In the genomic region with DNA sequence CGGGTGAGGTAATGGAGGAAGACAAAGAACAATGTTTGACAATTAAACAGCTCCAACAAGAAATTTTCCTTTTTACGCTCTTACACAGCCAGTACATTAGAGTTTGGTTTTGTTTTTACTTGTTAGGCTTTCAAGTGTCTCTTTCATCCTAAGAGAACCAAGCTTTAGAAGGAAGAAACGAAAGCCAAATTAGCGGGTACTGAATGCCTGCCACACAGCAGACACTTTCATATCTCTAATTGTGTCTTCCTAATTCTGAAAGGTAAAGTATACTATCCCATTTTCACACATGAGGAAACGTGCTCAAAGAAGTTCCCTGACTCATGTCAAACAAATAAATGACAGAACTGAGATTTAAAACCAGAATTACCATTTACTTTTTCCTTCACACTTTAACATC, we compare ENCODE assay signal across 1 cellular context.
TF ChIP-seq lines count a peak whose summit lies in the region.

No MANE protein-coding gene starts in this region.

TF ChIP-seq in GM12878, 131 proteins besides CTCF, POLR2A, EP300 and RAD21 (continued from another document and continues in another):
- TF ChIP-seq, protein P1, sequence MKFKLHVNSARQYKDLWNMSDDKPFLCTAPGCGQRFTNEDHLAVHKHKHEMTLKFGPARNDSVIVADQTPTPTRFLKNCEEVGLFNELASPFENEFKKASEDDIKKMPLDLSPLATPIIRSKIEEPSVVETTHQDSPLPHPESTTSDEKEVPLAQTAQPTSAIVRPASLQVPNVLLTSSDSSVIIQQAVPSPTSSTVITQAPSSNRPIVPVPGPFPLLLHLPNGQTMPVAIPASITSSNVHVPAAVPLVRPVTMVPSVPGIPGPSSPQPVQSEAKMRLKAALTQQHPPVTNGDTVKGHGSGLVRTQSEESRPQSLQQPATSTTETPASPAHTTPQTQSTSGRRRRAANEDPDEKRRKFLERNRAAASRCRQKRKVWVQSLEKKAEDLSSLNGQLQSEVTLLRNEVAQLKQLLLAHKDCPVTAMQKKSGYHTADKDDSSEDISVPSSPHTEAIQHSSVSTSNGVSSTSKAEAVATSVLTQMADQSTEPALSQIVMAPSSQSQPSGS (IDR thresholded peaks at IDR 0.05; ENCODE audit: low read length): no peak
- TF ChIP-seq, protein P2, sequence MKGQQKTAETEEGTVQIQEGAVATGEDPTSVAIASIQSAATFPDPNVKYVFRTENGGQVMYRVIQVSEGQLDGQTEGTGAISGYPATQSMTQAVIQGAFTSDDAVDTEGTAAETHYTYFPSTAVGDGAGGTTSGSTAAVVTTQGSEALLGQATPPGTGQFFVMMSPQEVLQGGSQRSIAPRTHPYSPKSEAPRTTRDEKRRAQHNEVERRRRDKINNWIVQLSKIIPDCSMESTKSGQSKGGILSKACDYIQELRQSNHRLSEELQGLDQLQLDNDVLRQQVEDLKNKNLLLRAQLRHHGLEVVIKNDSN (IDR thresholded peaks at IDR 0.05; ENCODE audit: borderline replicate concordance, extremely low read length, insufficient read depth, low read depth, low read length): no peak
- TF ChIP-seq FOXM1 (IDR thresholded peaks at IDR 0.05; ENCODE audit: low read depth, low read length) (0 out of 2 replicates have a peak, but pooled peaks have one; percentile 29), ETV6 (conservative IDR thresholded peaks at IDR 0.05 in 1 of 2, IDR thresholded peaks at IDR 0.05 in 1 of 2; ENCODE audit: borderline replicate concordance in 1 of 2, low read depth in 1 of 2) (peak in 1 of 2 experiments; percentile 66; a peak in 1 of 4 replicates), BRCA1 (IDR thresholded peaks at IDR 0.05; ENCODE audit: low read depth, low read length) (no peak), ZNF24 (IDR thresholded peaks at IDR 0.05) (peak; percentile 89), POLR2AphosphoS2 (IDR thresholded peaks at IDR 0.05; ENCODE audit: low read depth, low read length) (no peak), POU2F2 (IDR thresholded peaks at IDR 0.05; ENCODE audit: borderline replicate concordance, low read depth, low read length) (no peak), TCF12 (IDR thresholded peaks at IDR 0.05; ENCODE audit: low read depth, low read length) (no peak), POLR2AphosphoS5 (IDR thresholded peaks at IDR 0.05; ENCODE audit: low read length) (no peak), RUNX3 (IDR thresholded peaks at IDR 0.05; ENCODE audit: low read length) (peak; percentile 64), SMC3 (IDR thresholded peaks at IDR 0.05; ENCODE audit: borderline replicate concordance, low read length) (no peak), SIX5 (IDR thresholded peaks at IDR 0.05; ENCODE audit: low read depth, low read length, severe bottlenecking) (no peak), ZSCAN29 (IDR thresholded peaks at IDR 0.05) (no peak), ZNF217 (IDR thresholded peaks at IDR 0.05) (peak; percentile 94), NRF1 (conservative IDR thresholded peaks at IDR 0.05; ENCODE audit: low read depth, low read length) (no peak), STAT3 (IDR thresholded peaks at IDR 0.05; ENCODE audit: low read depth, low read length) (no peak), SRF (IDR thresholded peaks at IDR 0.05; ENCODE audit: low read depth in 2 of 2, low read length in 2 of 2) (no peak), IKZF1 (conservative IDR thresholded peaks at IDR 0.05) (peak; percentile 89), NR2F1 (conservative IDR thresholded peaks at IDR 0.05) (peak; percentile 32; the same call in 1 of the 2 replicates), KDM1A (IDR thresholded peaks at IDR 0.05; ENCODE audit: borderline replicate concordance) (no peak), JUND (IDR thresholded peaks at IDR 0.05; ENCODE audit: low read depth, low read length) (no peak), PAX5 (IDR thresholded peaks at IDR 0.05; ENCODE audit: borderline replicate concordance, low read depth, low read length) (no peak), MYB (IDR thresholded peaks at IDR 0.05; ENCODE audit: borderline replicate concordance, low read depth, low read length) (no peak), DPF2 (IDR thresholded peaks at IDR 0.05) (peak; percentile 70; the same call in 1 of the 2 replicates), RBBP5 (conservative IDR thresholded peaks at IDR 0.05) (no peak), HCFC1 (IDR thresholded peaks at IDR 0.05; ENCODE audit: low read length) (no peak), MXI1 (IDR thresholded peaks at IDR 0.05; ENCODE audit: low read depth, low read length) (no peak), CREM (IDR thresholded peaks at IDR 0.05; ENCODE audit: low read depth) (no peak), CHD1 (IDR thresholded peaks at IDR 0.05; ENCODE audit: low read depth, low read length) (no peak), SP1 (IDR thresholded peaks at IDR 0.05; ENCODE audit: low read depth, low read length) (no peak), RB1 (IDR thresholded peaks at IDR 0.05; ENCODE audit: borderline replicate concordance) (no peak), NBN (IDR thresholded peaks at IDR 0.05) (0 out of 2 replicates have a peak, but pooled peaks have one; percentile 32), TCF3 (IDR thresholded peaks at IDR 0.05; ENCODE audit: borderline replicate concordance, insufficient read depth, low read depth, low read length) (no peak), EED (IDR thresholded peaks at IDR 0.05; ENCODE audit: low read depth) (peak; percentile 58; the same call in 1 of the 2 replicates), GABPA (IDR thresholded peaks at IDR 0.05; ENCODE audit: low read depth) (no peak), NR2C2 (IDR thresholded peaks at IDR 0.05; ENCODE audit: borderline replicate concordance, control insufficient read depth, insufficient read length, low read depth) (no peak)
- TF ChIP-seq, protein P3, sequence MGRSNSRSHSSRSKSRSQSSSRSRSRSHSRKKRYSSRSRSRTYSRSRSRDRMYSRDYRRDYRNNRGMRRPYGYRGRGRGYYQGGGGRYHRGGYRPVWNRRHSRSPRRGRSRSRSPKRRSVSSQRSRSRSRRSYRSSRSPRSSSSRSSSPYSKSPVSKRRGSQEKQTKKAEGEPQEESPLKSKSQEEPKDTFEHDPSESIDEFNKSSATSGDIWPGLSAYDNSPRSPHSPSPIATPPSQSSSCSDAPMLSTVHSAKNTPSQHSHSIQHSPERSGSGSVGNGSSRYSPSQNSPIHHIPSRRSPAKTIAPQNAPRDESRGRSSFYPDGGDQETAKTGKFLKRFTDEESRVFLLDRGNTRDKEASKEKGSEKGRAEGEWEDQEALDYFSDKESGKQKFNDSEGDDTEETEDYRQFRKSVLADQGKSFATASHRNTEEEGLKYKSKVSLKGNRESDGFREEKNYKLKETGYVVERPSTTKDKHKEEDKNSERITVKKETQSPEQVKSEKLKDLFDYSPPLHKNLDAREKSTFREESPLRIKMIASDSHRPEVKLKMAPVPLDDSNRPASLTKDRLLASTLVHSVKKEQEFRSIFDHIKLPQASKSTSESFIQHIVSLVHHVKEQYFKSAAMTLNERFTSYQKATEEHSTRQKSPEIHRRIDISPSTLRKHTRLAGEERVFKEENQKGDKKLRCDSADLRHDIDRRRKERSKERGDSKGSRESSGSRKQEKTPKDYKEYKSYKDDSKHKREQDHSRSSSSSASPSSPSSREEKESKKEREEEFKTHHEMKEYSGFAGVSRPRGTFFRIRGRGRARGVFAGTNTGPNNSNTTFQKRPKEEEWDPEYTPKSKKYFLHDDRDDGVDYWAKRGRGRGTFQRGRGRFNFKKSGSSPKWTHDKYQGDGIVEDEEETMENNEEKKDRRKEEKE (IDR thresholded peaks at IDR 0.05): no peak
- TF ChIP-seq, protein P4, sequence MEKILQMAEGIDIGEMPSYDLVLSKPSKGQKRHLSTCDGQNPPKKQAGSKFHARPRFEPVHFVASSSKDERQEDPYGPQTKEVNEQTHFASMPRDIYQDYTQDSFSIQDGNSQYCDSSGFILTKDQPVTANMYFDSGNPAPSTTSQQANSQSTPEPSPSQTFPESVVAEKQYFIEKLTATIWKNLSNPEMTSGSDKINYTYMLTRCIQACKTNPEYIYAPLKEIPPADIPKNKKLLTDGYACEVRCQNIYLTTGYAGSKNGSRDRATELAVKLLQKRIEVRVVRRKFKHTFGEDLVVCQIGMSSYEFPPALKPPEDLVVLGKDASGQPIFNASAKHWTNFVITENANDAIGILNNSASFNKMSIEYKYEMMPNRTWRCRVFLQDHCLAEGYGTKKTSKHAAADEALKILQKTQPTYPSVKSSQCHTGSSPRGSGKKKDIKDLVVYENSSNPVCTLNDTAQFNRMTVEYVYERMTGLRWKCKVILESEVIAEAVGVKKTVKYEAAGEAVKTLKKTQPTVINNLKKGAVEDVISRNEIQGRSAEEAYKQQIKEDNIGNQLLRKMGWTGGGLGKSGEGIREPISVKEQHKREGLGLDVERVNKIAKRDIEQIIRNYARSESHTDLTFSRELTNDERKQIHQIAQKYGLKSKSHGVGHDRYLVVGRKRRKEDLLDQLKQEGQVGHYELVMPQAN (conservative IDR thresholded peaks at IDR 0.05): no peak
- TF ChIP-seq, protein P5, sequence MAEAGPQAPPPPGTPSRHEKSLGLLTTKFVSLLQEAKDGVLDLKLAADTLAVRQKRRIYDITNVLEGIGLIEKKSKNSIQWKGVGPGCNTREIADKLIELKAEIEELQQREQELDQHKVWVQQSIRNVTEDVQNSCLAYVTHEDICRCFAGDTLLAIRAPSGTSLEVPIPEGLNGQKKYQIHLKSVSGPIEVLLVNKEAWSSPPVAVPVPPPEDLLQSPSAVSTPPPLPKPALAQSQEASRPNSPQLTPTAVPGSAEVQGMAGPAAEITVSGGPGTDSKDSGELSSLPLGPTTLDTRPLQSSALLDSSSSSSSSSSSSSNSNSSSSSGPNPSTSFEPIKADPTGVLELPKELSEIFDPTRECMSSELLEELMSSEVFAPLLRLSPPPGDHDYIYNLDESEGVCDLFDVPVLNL (IDR thresholded peaks at IDR 0.05; ENCODE audit: low read depth, low read length): no peak
- TF ChIP-seq, protein P6, sequence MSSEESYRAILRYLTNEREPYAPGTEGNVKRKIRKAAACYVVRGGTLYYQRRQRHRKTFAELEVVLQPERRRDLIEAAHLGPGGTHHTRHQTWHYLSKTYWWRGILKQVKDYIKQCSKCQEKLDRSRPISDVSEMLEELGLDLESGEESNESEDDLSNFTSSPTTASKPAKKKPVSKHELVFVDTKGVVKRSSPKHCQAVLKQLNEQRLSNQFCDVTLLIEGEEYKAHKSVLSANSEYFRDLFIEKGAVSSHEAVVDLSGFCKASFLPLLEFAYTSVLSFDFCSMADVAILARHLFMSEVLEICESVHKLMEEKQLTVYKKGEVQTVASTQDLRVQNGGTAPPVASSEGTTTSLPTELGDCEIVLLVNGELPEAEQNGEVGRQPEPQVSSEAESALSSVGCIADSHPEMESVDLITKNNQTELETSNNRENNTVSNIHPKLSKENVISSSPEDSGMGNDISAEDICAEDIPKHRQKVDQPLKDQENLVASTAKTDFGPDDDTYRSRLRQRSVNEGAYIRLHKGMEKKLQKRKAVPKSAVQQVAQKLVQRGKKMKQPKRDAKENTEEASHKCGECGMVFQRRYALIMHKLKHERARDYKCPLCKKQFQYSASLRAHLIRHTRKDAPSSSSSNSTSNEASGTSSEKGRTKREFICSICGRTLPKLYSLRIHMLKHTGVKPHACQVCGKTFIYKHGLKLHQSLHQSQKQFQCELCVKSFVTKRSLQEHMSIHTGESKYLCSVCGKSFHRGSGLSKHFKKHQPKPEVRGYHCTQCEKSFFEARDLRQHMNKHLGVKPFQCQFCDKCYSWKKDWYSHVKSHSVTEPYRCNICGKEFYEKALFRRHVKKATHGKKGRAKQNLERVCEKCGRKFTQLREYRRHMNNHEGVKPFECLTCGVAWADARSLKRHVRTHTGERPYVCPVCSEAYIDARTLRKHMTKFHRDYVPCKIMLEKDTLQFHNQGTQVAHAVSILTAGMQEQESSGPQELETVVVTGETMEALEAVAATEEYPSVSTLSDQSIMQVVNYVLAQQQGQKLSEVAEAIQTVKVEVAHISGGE (CRISPR knock-in tag; IDR thresholded peaks at IDR 0.05): no peak
- TF ChIP-seq, protein P7, sequence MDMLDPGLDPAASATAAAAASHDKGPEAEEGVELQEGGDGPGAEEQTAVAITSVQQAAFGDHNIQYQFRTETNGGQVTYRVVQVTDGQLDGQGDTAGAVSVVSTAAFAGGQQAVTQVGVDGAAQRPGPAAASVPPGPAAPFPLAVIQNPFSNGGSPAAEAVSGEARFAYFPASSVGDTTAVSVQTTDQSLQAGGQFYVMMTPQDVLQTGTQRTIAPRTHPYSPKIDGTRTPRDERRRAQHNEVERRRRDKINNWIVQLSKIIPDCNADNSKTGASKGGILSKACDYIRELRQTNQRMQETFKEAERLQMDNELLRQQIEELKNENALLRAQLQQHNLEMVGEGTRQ (IDR thresholded peaks at IDR 0.05; ENCODE audit: borderline replicate concordance, low read depth, low read length): no peak
- TF ChIP-seq, protein P8, sequence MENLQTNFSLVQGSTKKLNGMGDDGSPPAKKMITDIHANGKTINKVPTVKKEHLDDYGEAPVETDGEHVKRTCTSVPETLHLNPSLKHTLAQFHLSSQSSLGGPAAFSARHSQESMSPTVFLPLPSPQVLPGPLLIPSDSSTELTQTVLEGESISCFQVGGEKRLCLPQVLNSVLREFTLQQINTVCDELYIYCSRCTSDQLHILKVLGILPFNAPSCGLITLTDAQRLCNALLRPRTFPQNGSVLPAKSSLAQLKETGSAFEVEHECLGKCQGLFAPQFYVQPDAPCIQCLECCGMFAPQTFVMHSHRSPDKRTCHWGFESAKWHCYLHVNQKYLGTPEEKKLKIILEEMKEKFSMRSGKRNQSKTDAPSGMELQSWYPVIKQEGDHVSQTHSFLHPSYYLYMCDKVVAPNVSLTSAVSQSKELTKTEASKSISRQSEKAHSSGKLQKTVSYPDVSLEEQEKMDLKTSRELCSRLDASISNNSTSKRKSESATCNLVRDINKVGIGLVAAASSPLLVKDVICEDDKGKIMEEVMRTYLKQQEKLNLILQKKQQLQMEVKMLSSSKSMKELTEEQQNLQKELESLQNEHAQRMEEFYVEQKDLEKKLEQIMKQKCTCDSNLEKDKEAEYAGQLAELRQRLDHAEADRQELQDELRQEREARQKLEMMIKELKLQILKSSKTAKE (IDR thresholded peaks at IDR 0.05; ENCODE audit: low read depth, poor library complexity, severe bottlenecking): peak; percentile 89
- TF ChIP-seq, protein P9, sequence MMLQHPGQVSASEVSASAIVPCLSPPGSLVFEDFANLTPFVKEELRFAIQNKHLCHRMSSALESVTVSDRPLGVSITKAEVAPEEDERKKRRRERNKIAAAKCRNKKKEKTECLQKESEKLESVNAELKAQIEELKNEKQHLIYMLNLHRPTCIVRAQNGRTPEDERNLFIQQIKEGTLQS (IDR thresholded peaks at IDR 0.05; ENCODE audit: borderline replicate concordance, extremely low read depth, low read depth, low read length): no peak
